In genomic region chr1:6483761-6484117, GRCh38 we compare ENCODE assay signal across 1 cellular context.
TF ChIP-seq lines count a peak whose summit lies in the region.

No MANE protein-coding gene starts in this region.

TF ChIP-seq in WTC11, 78 proteins besides CTCF, POLR2A, EP300 and RAD21 (continued from another document):
- TF ChIP-seq AFF4 (CRISPR knock-in tag; IDR thresholded peaks at IDR 0.05; ENCODE audit: borderline replicate concordance) (no peak), CREB1 (CRISPR knock-in tag; IDR thresholded peaks at IDR 0.05) (no peak), E2F1 (CRISPR knock-in tag; IDR thresholded peaks at IDR 0.05) (no peak), ESRRA (CRISPR knock-in tag; IDR thresholded peaks at IDR 0.05; ENCODE audit: borderline replicate concordance) (no peak), ARID4B (CRISPR knock-in tag; IDR thresholded peaks at IDR 0.05; ENCODE audit: borderline replicate concordance) (no peak), SMAD4 (CRISPR knock-in tag; IDR thresholded peaks at IDR 0.05) (no peak), ZNF317 (CRISPR knock-in tag; IDR thresholded peaks at IDR 0.05; ENCODE audit: borderline replicate concordance, low read depth) (no peak), FOXJ3 (CRISPR knock-in tag; IDR thresholded peaks at IDR 0.05; ENCODE audit: borderline replicate concordance) (no peak)
- TF ChIP-seq, protein P1, sequence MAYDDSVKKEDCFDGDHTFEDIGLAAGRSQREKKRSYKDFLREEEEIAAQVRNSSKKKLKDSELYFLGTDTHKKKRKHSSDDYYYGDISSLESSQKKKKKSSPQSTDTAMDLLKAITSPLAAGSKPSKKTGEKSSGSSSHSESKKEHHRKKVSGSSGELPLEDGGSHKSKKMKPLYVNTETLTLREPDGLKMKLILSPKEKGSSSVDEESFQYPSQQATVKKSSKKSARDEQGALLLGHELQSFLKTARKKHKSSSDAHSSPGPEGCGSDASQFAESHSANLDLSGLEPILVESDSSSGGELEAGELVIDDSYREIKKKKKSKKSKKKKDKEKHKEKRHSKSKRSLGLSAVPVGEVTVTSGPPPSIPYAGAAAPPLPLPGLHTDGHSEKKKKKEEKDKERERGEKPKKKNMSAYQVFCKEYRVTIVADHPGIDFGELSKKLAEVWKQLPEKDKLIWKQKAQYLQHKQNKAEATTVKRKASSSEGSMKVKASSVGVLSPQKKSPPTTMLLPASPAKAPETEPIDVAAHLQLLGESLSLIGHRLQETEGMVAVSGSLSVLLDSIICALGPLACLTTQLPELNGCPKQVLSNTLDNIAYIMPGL (CRISPR knock-in tag; IDR thresholded peaks at IDR 0.05), result no peak
- TF ChIP-seq, protein P2, sequence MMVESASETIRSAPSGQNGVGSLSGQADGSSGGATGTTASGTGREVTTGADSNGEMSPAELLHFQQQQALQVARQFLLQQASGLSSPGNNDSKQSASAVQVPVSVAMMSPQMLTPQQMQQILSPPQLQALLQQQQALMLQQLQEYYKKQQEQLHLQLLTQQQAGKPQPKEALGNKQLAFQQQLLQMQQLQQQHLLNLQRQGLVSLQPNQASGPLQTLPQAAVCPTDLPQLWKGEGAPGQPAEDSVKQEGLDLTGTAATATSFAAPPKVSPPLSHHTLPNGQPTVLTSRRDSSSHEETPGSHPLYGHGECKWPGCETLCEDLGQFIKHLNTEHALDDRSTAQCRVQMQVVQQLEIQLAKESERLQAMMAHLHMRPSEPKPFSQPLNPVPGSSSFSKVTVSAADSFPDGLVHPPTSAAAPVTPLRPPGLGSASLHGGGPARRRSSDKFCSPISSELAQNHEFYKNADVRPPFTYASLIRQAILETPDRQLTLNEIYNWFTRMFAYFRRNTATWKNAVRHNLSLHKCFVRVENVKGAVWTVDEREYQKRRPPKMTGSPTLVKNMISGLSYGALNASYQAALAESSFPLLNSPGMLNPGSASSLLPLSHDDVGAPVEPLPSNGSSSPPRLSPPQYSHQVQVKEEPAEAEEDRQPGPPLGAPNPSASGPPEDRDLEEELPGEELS (CRISPR knock-in tag; IDR thresholded peaks at IDR 0.05), result no peak
- TF ChIP-seq, protein P3, sequence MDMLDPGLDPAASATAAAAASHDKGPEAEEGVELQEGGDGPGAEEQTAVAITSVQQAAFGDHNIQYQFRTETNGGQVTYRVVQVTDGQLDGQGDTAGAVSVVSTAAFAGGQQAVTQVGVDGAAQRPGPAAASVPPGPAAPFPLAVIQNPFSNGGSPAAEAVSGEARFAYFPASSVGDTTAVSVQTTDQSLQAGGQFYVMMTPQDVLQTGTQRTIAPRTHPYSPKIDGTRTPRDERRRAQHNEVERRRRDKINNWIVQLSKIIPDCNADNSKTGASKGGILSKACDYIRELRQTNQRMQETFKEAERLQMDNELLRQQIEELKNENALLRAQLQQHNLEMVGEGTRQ (CRISPR knock-in tag; IDR thresholded peaks at IDR 0.05), result no peak
- TF ChIP-seq, protein P4, sequence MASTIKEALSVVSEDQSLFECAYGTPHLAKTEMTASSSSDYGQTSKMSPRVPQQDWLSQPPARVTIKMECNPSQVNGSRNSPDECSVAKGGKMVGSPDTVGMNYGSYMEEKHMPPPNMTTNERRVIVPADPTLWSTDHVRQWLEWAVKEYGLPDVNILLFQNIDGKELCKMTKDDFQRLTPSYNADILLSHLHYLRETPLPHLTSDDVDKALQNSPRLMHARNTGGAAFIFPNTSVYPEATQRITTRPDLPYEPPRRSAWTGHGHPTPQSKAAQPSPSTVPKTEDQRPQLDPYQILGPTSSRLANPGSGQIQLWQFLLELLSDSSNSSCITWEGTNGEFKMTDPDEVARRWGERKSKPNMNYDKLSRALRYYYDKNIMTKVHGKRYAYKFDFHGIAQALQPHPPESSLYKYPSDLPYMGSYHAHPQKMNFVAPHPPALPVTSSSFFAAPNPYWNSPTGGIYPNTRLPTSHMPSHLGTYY (CRISPR knock-in tag; IDR thresholded peaks at IDR 0.05), result no peak
